ENCODE assay signal across 29 cellular contexts in genomic region chr15:63852407-63852806, GRCh38.
"Had no signal": no experiment of that assay in that cellular context is flagged by ENCODE, and none has a peak within 500 bp of the region (broad histone marks: within the 10 kb centered on the region; RNA-seq: fewer than 3 reads in every experiment).

No MANE protein-coding gene starts in this region.

- DNase-seq: stimulated activated CD4-positive, alpha-beta T cell treated with anti-CD3 and anti-CD28 coated beads, Interleukin-2, amount 100 ng/mL, for 48 hours; stimulated activated CD4-positive, alpha-beta T cell treated with anti-CD3 and anti-CD28 coated beads, Interleukin-4, amount 100 ng/mL, for 1 hour; stimulated activated CD4-positive, alpha-beta T cell treated with anti-CD3 and anti-CD28 coated beads, Interleukin-4, amount 100 ng/mL, for 24 hours; stimulated activated CD4-positive, alpha-beta T cell treated with anti-CD3 and anti-CD28 coated beads, Interleukin-4, amount 100 ng/mL, for 4 hours; stimulated activated CD8-positive, alpha-beta memory T cell treated with anti-CD3 and anti-CD28 coated beads, Interleukin-4, amount 100 ng/mL, for 48 hours; stimulated activated naive B cell treated with anti-CD40 and anti-IgM and Interleukin-4, amounts not matched to agents 10 μg/mL and 1 μg/mL and 100 μg/mL, for 72 hours; stimulated activated naive CD4-positive, alpha-beta T cell; stimulated activated naive CD4-positive, alpha-beta T cell treated with Interleukin-2 at 50 U/mL for 16 hours; stimulated activated naive CD8-positive, alpha-beta T cell treated with anti-CD3 and anti-CD28 coated beads, Interleukin-15, amount 100 ng/mL, for 72 hours; stimulated activated naive CD8-positive, alpha-beta T cell treated with anti-CD3 and anti-CD28 coated beads, Interleukin-15, Interleukin-2, amounts not matched to agents 100 U/mL and 50 U/mL, for 24 hours; stomach; substantia nigra; testis; thyroid gland; tibial artery; transverse colon; trophoblast cell; upper lobe of left lung; upper lobe of right lung; uterus had no signal

- H3K27me3 ChIP-seq: stomach, suprapubic skin, testis, thyroid gland, tibial artery, tibial nerve, transverse colon, upper lobe of left lung, upper lobe of right lung, uterus, vagina had no signal

- FAIRE-seq: urothelium cell line had no signal

- H3K4me1 ChIP-seq: suprapubic skin, thyroid gland, tibial artery, tibial nerve, upper lobe of left lung, upper lobe of right lung, uterus, vagina had no signal

- H3K27ac Mint-ChIP-seq: stimulated activated effector memory CD8-positive, alpha-beta T cell treated with anti-CD3 and anti-CD28 coated beads, Interleukin-12 subunit alpha, Interleukin-12 subunit beta, amount 100 ng/mL, for 72 hours; stimulated activated memory B cell treated with anti-CD40 and anti-IgM and Interleukin-4, amounts not matched to agents 10 μg/mL and 1 μg/mL and 100 μg/mL, for 72 hours; stimulated activated naive B cell treated with anti-CD40 and anti-IgM and Interleukin-4, amounts not matched to agents 10 μg/mL and 1 μg/mL and 100 μg/mL, for 72 hours; stimulated activated naive CD8-positive, alpha-beta T cell treated with anti-CD3 and anti-CD28 coated beads, Interleukin-15, amount 100 ng/mL, for 72 hours; stimulated activated naive CD8-positive, alpha-beta T cell treated with anti-CD3 and anti-CD28 coated beads, Interleukin-15, Interleukin-2, amounts not matched to agents 100 ng/mL and 50 ng/mL, for 24 hours; type B pancreatic cell had no signal

- H3K4me3 ChIP-seq: stomach, suprapubic skin, testis, thoracic aorta, thyroid gland, tibial artery, tibial nerve, transverse colon, upper lobe of left lung, upper lobe of right lung, uterus, vagina had no signal

- H3K36me3 ChIP-seq: stomach, suprapubic skin, thoracic aorta, thyroid gland, tibial artery, tibial nerve, transverse colon, upper lobe of left lung, upper lobe of right lung, uterus, vagina had no signal

- H3K36me3 Mint-ChIP-seq: stimulated activated effector memory CD8-positive, alpha-beta T cell treated with anti-CD3 and anti-CD28 coated beads, Interleukin-12 subunit alpha, Interleukin-12 subunit beta, amount 100 ng/mL, for 72 hours; type B pancreatic cell had no signal

- H3K9me3 ChIP-seq: stomach, suprapubic skin, testis, thoracic aorta, thyroid gland, tibial artery, tibial nerve, transverse colon, upper lobe of left lung, upper lobe of right lung, uterus, vagina had no signal

- H3K4me1 Mint-ChIP-seq: stimulated activated effector memory CD8-positive, alpha-beta T cell treated with anti-CD3 and anti-CD28 coated beads, Interleukin-12 subunit alpha, Interleukin-12 subunit beta, amount 100 ng/mL, for 72 hours had no signal

- ATAC-seq: stimulated activated effector memory CD8-positive, alpha-beta T cell treated with anti-CD3 and anti-CD28 coated beads, Interleukin-12 subunit alpha, Interleukin-12 subunit beta, amount 100 ng/mL, for 72 hours; stimulated activated memory B cell treated with anti-CD40 and anti-IgM and Interleukin-4, amounts not matched to agents 10 μg/mL and 1 μg/mL and 100 μg/mL, for 72 hours; stimulated activated naive B cell treated with anti-CD40 and anti-IgM and Interleukin-4, amounts not matched to agents 10 μg/mL and 1 μg/mL and 100 μg/mL, for 72 hours; stimulated activated naive CD8-positive, alpha-beta T cell treated with anti-CD3 and anti-CD28 coated beads, Interleukin-15, amount 100 ng/mL, for 72 hours; stimulated activated naive CD8-positive, alpha-beta T cell treated with anti-CD3 and anti-CD28 coated beads, Interleukin-15, Interleukin-2, amounts not matched to agents 100 U/mL and 50 U/mL, for 24 hours; upper lobe of right lung had no signal

- H3K9me3 Mint-ChIP-seq: stimulated activated effector memory CD8-positive, alpha-beta T cell treated with anti-CD3 and anti-CD28 coated beads, Interleukin-12 subunit alpha, Interleukin-12 subunit beta, amount 100 ng/mL, for 72 hours; stimulated activated memory B cell treated with anti-CD40 and anti-IgM and Interleukin-4, amounts not matched to agents 10 μg/mL and 1 μg/mL and 100 μg/mL, for 72 hours; stimulated activated naive CD8-positive, alpha-beta T cell treated with anti-CD3 and anti-CD28 coated beads, Interleukin-15, amount 100 ng/mL, for 72 hours; stimulated activated naive CD8-positive, alpha-beta T cell treated with anti-CD3 and anti-CD28 coated beads, Interleukin-15, Interleukin-2, amounts not matched to agents 100 ng/mL and 50 ng/mL, for 24 hours; type B pancreatic cell had no signal

- H3K4me3 Mint-ChIP-seq: stimulated activated effector memory CD8-positive, alpha-beta T cell treated with anti-CD3 and anti-CD28 coated beads, Interleukin-12 subunit alpha, Interleukin-12 subunit beta, amount 100 ng/mL, for 72 hours; stimulated activated memory B cell treated with anti-CD40 and anti-IgM and Interleukin-4, amounts not matched to agents 10 μg/mL and 1 μg/mL and 100 μg/mL, for 72 hours; stimulated activated naive B cell treated with anti-CD40 and anti-IgM and Interleukin-4, amounts not matched to agents 10 μg/mL and 1 μg/mL and 100 μg/mL, for 72 hours; stimulated activated naive CD8-positive, alpha-beta T cell treated with anti-CD3 and anti-CD28 coated beads, Interleukin-15, amount 100 ng/mL, for 72 hours; stimulated activated naive CD8-positive, alpha-beta T cell treated with anti-CD3 and anti-CD28 coated beads, Interleukin-15, Interleukin-2, amounts not matched to agents 100 ng/mL and 50 ng/mL, for 24 hours; type B pancreatic cell had no signal

- H3K27me3 Mint-ChIP-seq: stimulated activated memory B cell treated with anti-CD40 and anti-IgM and Interleukin-4, amounts not matched to agents 10 μg/mL and 1 μg/mL and 100 μg/mL, for 72 hours; stimulated activated naive B cell treated with anti-CD40 and anti-IgM and Interleukin-4, amounts not matched to agents 10 μg/mL and 1 μg/mL and 100 μg/mL, for 72 hours; stimulated activated naive CD8-positive, alpha-beta T cell treated with anti-CD3 and anti-CD28 coated beads, Interleukin-15, amount 100 ng/mL, for 72 hours; stimulated activated naive CD8-positive, alpha-beta T cell treated with anti-CD3 and anti-CD28 coated beads, Interleukin-15, Interleukin-2, amounts not matched to agents 100 ng/mL and 50 ng/mL, for 24 hours; type B pancreatic cell had no signal

- H3K27ac ChIP-seq: stomach, suprapubic skin, testis, thoracic aorta, thyroid gland, tibial artery, tibial nerve, transverse colon, upper lobe of left lung, upper lobe of right lung, uterus, vagina had no signal
